Comparison of ENCODE assay signal across 2 cellular contexts in genomic region chr7:121449735-121450134, GRCh38.
TF ChIP-seq lines count a peak whose summit lies in the region.

No MANE protein-coding gene starts in this region.

TF ChIP-seq in HCT116, 20 proteins besides CTCF, POLR2A, EP300 and RAD21:
- TF ChIP-seq MAX (IDR thresholded peaks at IDR 0.05) = no peak
- no peak for TF ChIP-seq EGR1 (IDR thresholded peaks at IDR 0.05; ENCODE audit: low read depth)
- no peak for TF ChIP-seq ZFX (IDR thresholded peaks at IDR 0.05)
- TF ChIP-seq CBX3 (IDR thresholded peaks at IDR 0.05; ENCODE audit: low read depth) = no peak
- no peak for TF ChIP-seq REST (IDR thresholded peaks at IDR 0.05; ENCODE audit: low read depth)
- TF ChIP-seq POLR2AphosphoS5 (IDR thresholded peaks at IDR 0.05; ENCODE audit: low read depth, low read length) = no peak
- TF ChIP-seq YY1 (IDR thresholded peaks at IDR 0.05; ENCODE audit: extremely low read depth, insufficient replicate concordance, low read depth, low read length) = no peak
- no peak for TF ChIP-seq ZNF274 (IDR thresholded peaks at IDR 0.05; ENCODE audit: low read depth, low read length)
- TF ChIP-seq SRF (IDR thresholded peaks at IDR 0.05; ENCODE audit: low read depth) = no peak
- TF ChIP-seq ATF3 (IDR thresholded peaks at IDR 0.05) = no peak
- no peak for TF ChIP-seq EZH2 (IDR thresholded peaks at IDR 0.05)
- TF ChIP-seq EZH2phosphoT487 (IDR thresholded peaks at IDR 0.05; ENCODE audit: borderline replicate concordance) = no peak
- TF ChIP-seq SIN3A (IDR thresholded peaks at IDR 0.05; ENCODE audit: low read depth) = no peak
- TF ChIP-seq CEBPB (IDR thresholded peaks at IDR 0.05; ENCODE audit: low read depth) = no peak
- TF ChIP-seq ZBTB33 (IDR thresholded peaks at IDR 0.05; ENCODE audit: extremely low read depth, insufficient replicate concordance, low read length) = no peak
- no peak for TF ChIP-seq ELF1 (IDR thresholded peaks at IDR 0.05; ENCODE audit: borderline replicate concordance, low read depth)
- no peak for TF ChIP-seq JUND (IDR thresholded peaks at IDR 0.05)
- TF ChIP-seq SP1 (IDR thresholded peaks at IDR 0.05; ENCODE audit: low read depth) = no peak
- no peak for TF ChIP-seq TCF7L2 (IDR thresholded peaks at IDR 0.05; ENCODE audit: borderline replicate concordance, extremely low read depth, insufficient read depth, insufficient read length)
- TF ChIP-seq FOSL1 (IDR thresholded peaks at IDR 0.05; ENCODE audit: low read depth) = no peak

TF ChIP-seq in K562, 482 proteins besides CTCF, POLR2A, EP300 and RAD21:
- TF ChIP-seq PHF21A (IDR thresholded peaks at IDR 0.05; ENCODE audit: borderline replicate concordance, low read depth) (no peak), ATF4 (CRISPR knock-in tag; IDR thresholded peaks at IDR 0.05) (no peak), NR1H2 (CRISPR knock-in tag; IDR thresholded peaks at IDR 0.05) (no peak), CEBPG (CRISPR knock-in tag; IDR thresholded peaks at IDR 0.05) (no peak), CEBPG (tag; conservative IDR thresholded peaks at IDR 0.05 in 1 of 2, IDR thresholded peaks at IDR 0.05 in 1 of 2) (peak; percentile 18 to 76; a peak in 2 of 4 replicates), ZNF175 (CRISPR knock-in tag; IDR thresholded peaks at IDR 0.05; ENCODE audit: low read depth) (peak; percentile 51; the same call in 1 of the 2 replicates)
